Comparison of ENCODE assay signal across 8 cellular contexts in genomic region chr3:152961323-152961722, GRCh38.
A peak's percentile ranks its signal among the peaks of the same experiment; 100 is the strongest.
DNase-seq lines count a peak whose midpoint lies in the region; ATAC-seq and TF ChIP-seq lines count a peak whose summit lies in the region.

No MANE protein-coding gene starts in this region.

- POLR2A ChIA-PET in activated CD4-positive, alpha-beta memory T cell treated with anti-CD3 and anti-CD28 coated beads for 36 hours (lab: Charles Lee): no interaction called here

- no peaks in the 10 kb centered on the region for H3K27me3 Mint-ChIP-seq in activated CD4-positive, alpha-beta memory T cell treated with anti-CD3 and anti-CD28 coated beads for 36 hours
- no peaks in the 10 kb centered on the region for H3K27me3 Mint-ChIP-seq in activated T-cell treated with anti-CD3 and anti-CD28 coated beads, Interleukin-2, amount 50 U/mL, for 72 hours (ENCODE audit: low read depth)

- H3K4me1 Mint-ChIP-seq in activated CD4-positive, alpha-beta memory T cell treated with anti-CD3 and anti-CD28 coated beads for 36 hours (ENCODE audit: low read depth): no peaks in the 10 kb centered on the region
- no peaks in the 10 kb centered on the region for H3K4me1 Mint-ChIP-seq in activated T-cell treated with anti-CD3 and anti-CD28 coated beads, Interleukin-2, amount 50 U/mL, for 72 hours (ENCODE audit: low read depth)

- DNase-seq in NCI-H82 treated with DMSO at 0.1 percent for 48 hours (lab: John Stamatoyannopoulos, UW; ENCODE audit: unreplicated experiment) (peak; percentile 31), fibroblast of peridontal ligament (ENCODE audit: extremely low read depth) (peak; percentile 53), middle frontal gyrus (ENCODE audit: extremely low spot score, low spot score) (no peak)
- DNase-seq in activated CD4-positive, alpha-beta memory T cell treated with anti-CD3 and anti-CD28 coated beads for 36 hours: no peak
- no peak for DNase-seq in activated T-cell treated with anti-CD3 and anti-CD28 coated beads, Interleukin-2, amount 50 U/mL, for 72 hours

- H3K4me3 Mint-ChIP-seq in activated CD4-positive, alpha-beta memory T cell treated with anti-CD3 and anti-CD28 coated beads for 36 hours: no peak overlapping the region
- no peak overlapping the region for H3K4me3 Mint-ChIP-seq in activated T-cell treated with anti-CD3 and anti-CD28 coated beads, Interleukin-2, amount 50 U/mL, for 72 hours

- intact Hi-C loops in activated CD4-positive, alpha-beta memory T cell treated with anti-CD3 and anti-CD28 coated beads for 36 hours (cut with micrococcal nuclease): no loop called here

- H3K27ac Mint-ChIP-seq in activated CD4-positive, alpha-beta memory T cell treated with anti-CD3 and anti-CD28 coated beads for 36 hours: no peak overlapping the region
- no peak overlapping the region for H3K27ac Mint-ChIP-seq in activated T-cell treated with anti-CD3 and anti-CD28 coated beads, Interleukin-2, amount 50 U/mL, for 72 hours

- no peaks in the 10 kb centered on the region for H3K36me3 Mint-ChIP-seq in activated CD4-positive, alpha-beta memory T cell treated with anti-CD3 and anti-CD28 coated beads for 36 hours
- no peaks in the 10 kb centered on the region for H3K36me3 Mint-ChIP-seq in activated T-cell treated with anti-CD3 and anti-CD28 coated beads, Interleukin-2, amount 50 U/mL, for 72 hours (ENCODE audit: insufficient read depth in 2 of 2)

- peak; percentile 68 for TF ChIP-seq CTCF in 22Rv1 (IDR thresholded peaks at IDR 0.05)

- ATAC-seq in GM18867 (IDR thresholded peaks at IDR 0.05; ENCODE audit: unreplicated experiment) (peak; percentile 81), GM19463 (IDR thresholded peaks at IDR 0.05; ENCODE audit: unreplicated experiment) (no peak)
- ATAC-seq in activated T-cell treated with anti-CD3 and anti-CD28 coated beads, Interleukin-2, amount 50 U/mL, for 72 hours (replicated peaks in 1 of 2): no peak

- CTCF ChIA-PET in activated CD4-positive, alpha-beta memory T cell treated with anti-CD3 and anti-CD28 coated beads for 36 hours (lab: Charles Lee): no interaction called here

- no peaks in the 10 kb centered on the region for H3K9me3 Mint-ChIP-seq in activated CD4-positive, alpha-beta memory T cell treated with anti-CD3 and anti-CD28 coated beads for 36 hours
- no peaks in the 10 kb centered on the region for H3K9me3 Mint-ChIP-seq in activated T-cell treated with anti-CD3 and anti-CD28 coated beads, Interleukin-2, amount 50 U/mL, for 72 hours

- H3K27ac ChIP-seq in 22Rv1: no peak overlapping the region

Comparison
In these comparisons a context has a peak if more than half of its experiments do, and no peak if none do; other contexts are left out.
1. DNase-seq: peak in NCI-H82 treated with DMSO at 0.1 percent for 48 hours (single experiment) and fibroblast of peridontal ligament (single experiment); none in activated CD4-positive, alpha-beta memory T cell treated with anti-CD3 and anti-CD28 coated beads for 36 hours (single experiment), middle frontal gyrus (single experiment) and activated T-cell treated with anti-CD3 and anti-CD28 coated beads, Interleukin-2, amount 50 U/mL, for 72 hours (0 of 2).